1 cellular context compared by ENCODE assay signal in the genomic region with DNA sequence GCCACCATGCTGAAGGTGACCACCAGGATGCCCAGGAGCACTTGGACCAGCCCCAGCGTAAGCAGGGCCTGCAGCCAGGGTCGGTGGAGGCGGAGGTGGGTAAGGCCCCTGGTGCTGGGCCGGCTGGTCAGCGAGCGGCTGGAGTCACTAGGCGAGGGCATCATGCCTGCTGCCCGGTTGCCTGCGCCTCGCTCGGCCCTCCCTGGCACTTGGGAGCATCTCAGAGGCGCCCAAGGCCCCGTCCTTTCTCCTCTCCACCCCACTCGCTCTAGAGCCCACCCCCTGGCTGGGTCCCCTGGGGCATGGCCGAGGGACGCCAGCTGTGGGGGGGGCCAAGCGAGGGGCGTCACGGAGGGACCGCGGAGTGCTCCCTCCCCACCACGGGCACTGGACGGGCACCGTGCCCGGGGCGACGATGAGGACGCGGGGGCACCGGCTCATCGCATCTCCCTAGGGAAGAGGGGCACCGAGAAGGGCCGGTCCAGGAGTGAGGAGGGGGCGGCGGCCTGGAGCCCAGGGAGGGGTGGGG.
TF ChIP-seq lines count a peak whose summit lies in the region.

No MANE protein-coding gene starts in this region.

TF ChIP-seq in WTC11, 78 proteins besides CTCF, POLR2A, EP300 and RAD21 (continued from another document):
- TF ChIP-seq, protein P1, sequence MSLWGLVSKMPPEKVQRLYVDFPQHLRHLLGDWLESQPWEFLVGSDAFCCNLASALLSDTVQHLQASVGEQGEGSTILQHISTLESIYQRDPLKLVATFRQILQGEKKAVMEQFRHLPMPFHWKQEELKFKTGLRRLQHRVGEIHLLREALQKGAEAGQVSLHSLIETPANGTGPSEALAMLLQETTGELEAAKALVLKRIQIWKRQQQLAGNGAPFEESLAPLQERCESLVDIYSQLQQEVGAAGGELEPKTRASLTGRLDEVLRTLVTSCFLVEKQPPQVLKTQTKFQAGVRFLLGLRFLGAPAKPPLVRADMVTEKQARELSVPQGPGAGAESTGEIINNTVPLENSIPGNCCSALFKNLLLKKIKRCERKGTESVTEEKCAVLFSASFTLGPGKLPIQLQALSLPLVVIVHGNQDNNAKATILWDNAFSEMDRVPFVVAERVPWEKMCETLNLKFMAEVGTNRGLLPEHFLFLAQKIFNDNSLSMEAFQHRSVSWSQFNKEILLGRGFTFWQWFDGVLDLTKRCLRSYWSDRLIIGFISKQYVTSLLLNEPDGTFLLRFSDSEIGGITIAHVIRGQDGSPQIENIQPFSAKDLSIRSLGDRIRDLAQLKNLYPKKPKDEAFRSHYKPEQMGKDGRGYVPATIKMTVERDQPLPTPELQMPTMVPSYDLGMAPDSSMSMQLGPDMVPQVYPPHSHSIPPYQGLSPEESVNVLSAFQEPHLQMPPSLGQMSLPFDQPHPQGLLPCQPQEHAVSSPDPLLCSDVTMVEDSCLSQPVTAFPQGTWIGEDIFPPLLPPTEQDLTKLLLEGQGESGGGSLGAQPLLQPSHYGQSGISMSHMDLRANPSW (CRISPR knock-in tag; conservative IDR thresholded peaks at IDR 0.05; ENCODE audit: low read depth) = no peak
- TF ChIP-seq ESRRA (CRISPR knock-in tag; IDR thresholded peaks at IDR 0.05; ENCODE audit: borderline replicate concordance) (no peak), ZNF263 (CRISPR knock-in tag; IDR thresholded peaks at IDR 0.05; ENCODE audit: low read depth) (peak; percentile 55; the same call in 1 of the 2 replicates)
- TF ChIP-seq, protein P2, sequence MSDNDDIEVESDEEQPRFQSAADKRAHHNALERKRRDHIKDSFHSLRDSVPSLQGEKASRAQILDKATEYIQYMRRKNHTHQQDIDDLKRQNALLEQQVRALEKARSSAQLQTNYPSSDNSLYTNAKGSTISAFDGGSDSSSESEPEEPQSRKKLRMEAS (CRISPR knock-in tag; IDR thresholded peaks at IDR 0.05) = no peak; the same call in 1 of the 2 replicates
- TF ChIP-seq, protein P3, sequence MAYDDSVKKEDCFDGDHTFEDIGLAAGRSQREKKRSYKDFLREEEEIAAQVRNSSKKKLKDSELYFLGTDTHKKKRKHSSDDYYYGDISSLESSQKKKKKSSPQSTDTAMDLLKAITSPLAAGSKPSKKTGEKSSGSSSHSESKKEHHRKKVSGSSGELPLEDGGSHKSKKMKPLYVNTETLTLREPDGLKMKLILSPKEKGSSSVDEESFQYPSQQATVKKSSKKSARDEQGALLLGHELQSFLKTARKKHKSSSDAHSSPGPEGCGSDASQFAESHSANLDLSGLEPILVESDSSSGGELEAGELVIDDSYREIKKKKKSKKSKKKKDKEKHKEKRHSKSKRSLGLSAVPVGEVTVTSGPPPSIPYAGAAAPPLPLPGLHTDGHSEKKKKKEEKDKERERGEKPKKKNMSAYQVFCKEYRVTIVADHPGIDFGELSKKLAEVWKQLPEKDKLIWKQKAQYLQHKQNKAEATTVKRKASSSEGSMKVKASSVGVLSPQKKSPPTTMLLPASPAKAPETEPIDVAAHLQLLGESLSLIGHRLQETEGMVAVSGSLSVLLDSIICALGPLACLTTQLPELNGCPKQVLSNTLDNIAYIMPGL (CRISPR knock-in tag; IDR thresholded peaks at IDR 0.05) = peak; percentile 24
